ENCODE assay signal across 8 cellular contexts in genomic region chr9:124415102-124415851, GRCh38. TPM values are rescaled to one million over a fixed set of nuclear protein-coding genes. Genes with fewer than 3 reads are reported as not detected.
A peak's percentile ranks its signal among the peaks of the same experiment; 100 is the strongest.
DNase-seq lines count a peak whose midpoint lies in the region; ATAC-seq and TF ChIP-seq lines count a peak whose summit lies in the region.

Gene PSMB7, minus strand, starts transcription at chr9:124415442. Its CDS starts 17 bp downstream, at chr9:124415425.

- H3K4me3 Mint-ChIP-seq in activated CD4-positive, alpha-beta memory T cell treated with anti-CD3 and anti-CD28 coated beads for 36 hours = peak within 1 kb of the TSS; percentile 100

- peak within 1 kb of the TSS; percentile 90 for H3K27ac Mint-ChIP-seq in activated CD4-positive, alpha-beta memory T cell treated with anti-CD3 and anti-CD28 coated beads for 36 hours

- no peaks in the 10 kb centered on the region for H3K27me3 Mint-ChIP-seq in activated CD4-positive, alpha-beta memory T cell treated with anti-CD3 and anti-CD28 coated beads for 36 hours

- no peaks in the 10 kb centered on the region for H3K9me3 ChIP-seq in duodenal mucosa (ENCODE audit: control insufficient read depth in 1 of 2, low read length in 2 of 2)

- no peak for TF ChIP-seq POLR2A in lower leg skin (IDR thresholded peaks at IDR 0.05)

- ATAC-seq in GM19395 (IDR thresholded peaks at IDR 0.05; ENCODE audit: unreplicated experiment) = peak; percentile 93
- ATAC-seq in HG03571 (IDR thresholded peaks at IDR 0.05; ENCODE audit: unreplicated experiment) = peak; percentile 91

- TF ChIP-seq CTCF in lower leg skin (IDR thresholded peaks at IDR 0.05) = peak in 1 of 3 donors; percentile 75

- H3K27ac ChIP-seq in duodenal mucosa (ENCODE audit: low read depth, low read length) = no peak within 1 kb of the TSS

- intact Hi-C loops in activated CD4-positive, alpha-beta memory T cell treated with anti-CD3 and anti-CD28 coated beads for 36 hours (cut with micrococcal nuclease) = loop anchor here (10.0 kb wide), 1 partner anchor 480 kb away; the partner anchor contains the start of gene DENND1A
- intact Hi-C loops in lower leg skin (cut with DNase I; ENCODE audit: low total_unique reads) = loop anchor here (5.0 kb wide), 1 partner anchor 127 kb away; no protein-coding TSS in a partner anchor

- peak within 1 kb of the TSS; percentile 89 to 92 for H3K9ac ChIP-seq in duodenal mucosa (ENCODE audit: low read depth in 1 of 2, low read length in 2 of 2)

- H3K36me3 ChIP-seq in duodenal mucosa (ENCODE audit: control insufficient read depth in 1 of 2, insufficient read depth in 2 of 2, low read length in 2 of 2) = peaks cover 21 to 34% of the 10 kb centered on the region in 2 donors

- H3K4me1 Mint-ChIP-seq in activated CD4-positive, alpha-beta memory T cell treated with anti-CD3 and anti-CD28 coated beads for 36 hours (ENCODE audit: low read depth) = peaks cover 34% of the 10 kb centered on the region

- H3K27me3 ChIP-seq in duodenal mucosa (ENCODE audit: control insufficient read depth in 1 of 2, insufficient read depth in 2 of 2, low read length in 2 of 2) = no peaks in the 10 kb centered on the region

- POLR2A ChIA-PET in activated CD4-positive, alpha-beta memory T cell treated with anti-CD3 and anti-CD28 coated beads for 36 hours (lab: Charles Lee) = no interaction called here

- H3K4me3 ChIP-seq in duodenal mucosa (ENCODE audit: low read depth in 1 of 2, low read length in 2 of 2) (peak within 1 kb of the TSS; percentile 83 to 100), lower leg skin (ENCODE audit: low read depth, poor library complexity, severe bottlenecking) (peak within 1 kb of the TSS; percentile 51)

- DNase-seq in CD1c-positive myeloid dendritic cell (ENCODE audit: extremely low spot score) (peak; percentile 99), NCI-H82 (lab: John Stamatoyannopoulos, UW) (peak; percentile 99), lower leg skin (ENCODE audit: low spot score in 2 of 2) (peak; percentile 97 to 99)
- peak; percentile 98 for DNase-seq in activated CD4-positive, alpha-beta memory T cell treated with anti-CD3 and anti-CD28 coated beads for 36 hours
- peak; percentile 90 to 96 (median 93) for DNase-seq in stimulated activated CD4-positive, alpha-beta T cell treated with anti-CD3 and anti-CD28 coated beads, TNF-alpha, amount 100 ng/mL, for 1 hour (ENCODE audit: low read depth in 3 of 3, low spot score in 1 of 3)

- H3K9me3 Mint-ChIP-seq in activated CD4-positive, alpha-beta memory T cell treated with anti-CD3 and anti-CD28 coated beads for 36 hours = peaks cover 3% of the 10 kb centered on the region

- CTCF ChIA-PET in activated CD4-positive, alpha-beta memory T cell treated with anti-CD3 and anti-CD28 coated beads for 36 hours (lab: Charles Lee) = interaction anchor here (0.9 to 2.2 kb wide), 3 partner anchors 16 to 133 kb away, joined by 3 to 14 read pairs (median 5); no protein-coding TSS in a partner anchor

- peaks cover 36% of the 10 kb centered on the region for H3K36me3 Mint-ChIP-seq in activated CD4-positive, alpha-beta memory T cell treated with anti-CD3 and anti-CD28 coated beads for 36 hours

- H3K4me1 ChIP-seq in duodenal mucosa (ENCODE audit: control insufficient read depth in 1 of 2, insufficient read depth in 2 of 2, low read length in 2 of 2) = peaks cover 8 to 11% of the 10 kb centered on the region in 2 donors

- 5 to 7% methylated on average over 41 of the region's 41 CpGs for WGBS in lower leg skin, 2 donors

RNA-seq across cellular contexts. Expression of gene PSMB7, which starts in this region (rescaled TPM):
- 100 to 1,000 TPM; 156 TPM for total RNA-seq in activated CD4-positive, alpha-beta memory T cell treated with anti-CD3 and anti-CD28 coated beads for 36 hours
- total RNA-seq in lower leg skin = 100 to 1,000 TPM; 149 to 187 (median 165) TPM
